9 cellular contexts compared by ENCODE assay signal in the genomic region with DNA sequence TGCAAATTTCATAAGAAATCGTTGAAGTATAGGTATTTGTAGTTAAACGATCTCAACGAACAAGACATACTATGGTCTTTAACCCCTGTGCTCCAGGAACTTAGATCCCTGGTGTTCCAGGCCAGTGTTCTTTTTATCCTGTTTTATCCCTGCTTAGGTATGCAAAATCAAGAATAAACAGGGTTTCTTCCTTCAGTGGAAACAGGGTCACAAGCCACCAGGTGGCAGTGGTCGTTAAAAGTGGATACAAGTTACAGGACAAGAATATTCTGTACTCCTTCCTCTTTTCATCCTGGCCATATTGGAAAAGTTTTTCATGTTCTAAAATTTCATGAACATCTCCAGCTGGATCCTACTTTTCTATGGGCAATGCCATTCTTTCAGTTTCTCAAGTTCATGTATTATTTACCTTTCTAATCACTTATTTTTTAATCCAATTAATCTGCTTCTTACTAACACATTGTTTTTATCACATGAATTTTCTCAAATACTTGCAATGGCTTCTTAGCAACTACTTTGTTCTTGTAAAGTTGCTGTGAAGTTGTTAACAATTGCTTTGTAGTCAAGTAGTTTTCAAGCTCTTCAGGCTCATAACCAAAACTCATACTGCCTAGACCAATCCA. TPM values are rescaled to one million over a fixed set of nuclear protein-coding genes. Genes with fewer than 3 reads are reported as not detected.
DNase-seq lines count a peak whose midpoint lies in the region; ATAC-seq, FAIRE-seq and TF ChIP-seq lines count a peak whose summit lies in the region.
"Had no signal": no experiment of that assay in that cellular context is flagged by ENCODE, and none has a peak within 500 bp of the region (broad histone marks: within the 10 kb centered on the region; RNA-seq: fewer than 3 reads in every experiment).

No MANE protein-coding gene starts in this region.

- H3K36me3 ChIP-seq in pancreas = no peaks in the 10 kb centered on the region

- H3K27ac ChIP-seq in foreskin keratinocyte = no peak overlapping the region
- H3K27ac ChIP-seq in pancreas = peak overlapping the region in 1 of 4 donors; percentile 5

- peak; percentile 74 for DNase-seq in EH (ENCODE audit: low read depth)
- DNase-seq in NCI-H510A (lab: John Stamatoyannopoulos, UW) = peak; percentile 15
- peak; percentile 12 for DNase-seq in activated T-cell treated with anti-CD3 and anti-CD28 coated beads for 24 hours (ENCODE audit: low read depth)
- DNase-seq in foreskin keratinocyte = peak in 1 of 2 donors; percentile 48
- peak in 5 of 6 donors; percentile 61 to 82 (median 72) for DNase-seq in pancreas
- DNase-seq in immature natural killer cell = no peak

- H3K4me3 Mint-ChIP-seq in immature natural killer cell = no peak overlapping the region

- H3K27me3 Mint-ChIP-seq in immature natural killer cell (ENCODE audit: low read depth in 3 of 3) = peaks cover 0 to 3% (median 0%) of the 10 kb centered on the region in 3 donors

- no peak overlapping the region for H3K4me3 ChIP-seq in pancreas

- peaks cover 0 to 4% (median 1%) of the 10 kb centered on the region in 6 donors for H3K9me3 Mint-ChIP-seq in immature natural killer cell

- TF ChIP-seq CTCF in foreskin keratinocyte (conservative IDR thresholded peaks at IDR 0.05) = peak; percentile 79
- peak; percentile 33 to 50 (median 46) for TF ChIP-seq CTCF in pancreas (IDR thresholded peaks at IDR 0.05)

- no peaks in the 10 kb centered on the region for H3K4me1 Mint-ChIP-seq in immature natural killer cell

- H3K4me1 ChIP-seq in foreskin keratinocyte (no peaks in the 10 kb centered on the region), pancreas (peaks cover 0 to 4% (median 0%) of the 10 kb centered on the region in 3 donors)

- 15 to 22% methylated on average over 4 of the region's 4 CpGs for WGBS in pancreas, 2 donors

- intact Hi-C loops in pancreas (cut with DNase I) = loop anchor here in 1 of 3 donors (10.0 kb wide), 1 partner anchor 147 kb away; no protein-coding TSS in a partner anchor

- ATAC-seq in HG02759 (IDR thresholded peaks at IDR 0.05; ENCODE audit: unreplicated experiment) = peak; percentile 49
- ATAC-seq in foreskin keratinocyte = peak; percentile 76
- ATAC-seq in pancreas = peak; percentile 76 to 95 (median 92)
- ATAC-seq in activated CD4-positive, CD25-positive, alpha-beta regulatory T cell treated with anti-CD3 and anti-CD28 coated beads, Interleukin-2, amount 50 U/mL, for 24 hours = no peak

- no peak overlapping the region for H3K27ac Mint-ChIP-seq in immature natural killer cell

- no peaks in the 10 kb centered on the region for H3K9me3 ChIP-seq in pancreas

- H3K27me3 ChIP-seq in foreskin keratinocyte = no peaks in the 10 kb centered on the region
- no peaks in the 10 kb centered on the region for H3K27me3 ChIP-seq in pancreas

- H3K36me3 Mint-ChIP-seq in immature natural killer cell = no peaks in the 10 kb centered on the region

- FAIRE-seq in pancreas (lab: Jason Lieb, UNC) = no peak

RNA-seq across cellular contexts. Expression of a gene that starts 16.4 kb away (rescaled TPM):
- total RNA-seq in foreskin keratinocyte (0.61 and 1.2 TPM in 2 replicates), pancreas (10 to 100 TPM; 14.8 to 44.6 (median 20.4) TPM)
- polyA plus RNA-seq in foreskin keratinocyte (0.84 and 0.89 TPM in 2 replicates), pancreas (10 to 100 TPM; 32.7 to 40.0 TPM), immature natural killer cell (1 to 10 TPM in 1 of 3 donors, under 1 TPM in 1, not detected in 1; 0.78 to 1.3 TPM)
- total RNA-seq: activated CD8-positive, alpha-beta memory T cell treated with anti-CD3 and anti-CD28 coated beads for 36 hours had no signal

Comparison
In these comparisons a context has a peak if more than half of its experiments do, and no peak if none do; other contexts are left out.
1. DNase-seq: peak in EH (single experiment), NCI-H510A (single experiment), activated T-cell treated with anti-CD3 and anti-CD28 coated beads for 24 hours (single experiment) and pancreas (5 of 6); none in immature natural killer cell (0 of 3).
2. ATAC-seq: peak in HG02759 (single experiment), foreskin keratinocyte (single experiment) and pancreas (4 of 4); none in activated CD4-positive, CD25-positive, alpha-beta regulatory T cell treated with anti-CD3 and anti-CD28 coated beads, Interleukin-2, amount 50 U/mL, for 24 hours (0 of 2).
3. RNA of a gene that starts 16.4 kb away (polyA plus RNA-seq): 32.7 to 40.0 TPM in pancreas; 0.84 to 0.89 TPM in foreskin keratinocyte and 0.78 to 1.3 TPM in immature natural killer cell; every median in the first group is over 10 times any median in the second.